In genomic region chr6:36980129-36980528, GRCh38 we compare ENCODE assay signal across 18 cellular contexts. TPM values are rescaled to one million over a fixed set of nuclear protein-coding genes. Genes with fewer than 3 reads are reported as not detected.
A peak's percentile ranks its signal among the peaks of the same experiment; 100 is the strongest.
DNase-seq lines count a peak whose midpoint lies in the region; ATAC-seq and TF ChIP-seq lines count a peak whose summit lies in the region.
"Had no signal": no experiment of that assay in that cellular context is flagged by ENCODE, and none has a peak within 500 bp of the region (broad histone marks: within the 10 kb centered on the region; RNA-seq: fewer than 3 reads in every experiment).

No MANE protein-coding gene starts in this region.

- H3K4me1 ChIP-seq in Caco-2 (peaks cover 6% of the 10 kb centered on the region; the same call in 1 of the 2 replicates), prostate gland (replicated peaks) (peaks cover 7% of the 10 kb centered on the region)

- H3K27me3 Mint-ChIP-seq in Caco-2 (ENCODE audit: insufficient read depth, unreplicated experiment), result no peaks in the 10 kb centered on the region
- no peaks in the 10 kb centered on the region for H3K27me3 Mint-ChIP-seq in effector memory CD8-positive, alpha-beta T cell

- no peaks in the 10 kb centered on the region for H3K4me1 Mint-ChIP-seq in Caco-2 (ENCODE audit: low read depth, unreplicated experiment)
- peaks cover 24 to 25% of the 10 kb centered on the region in 2 donors for H3K4me1 Mint-ChIP-seq in effector memory CD8-positive, alpha-beta T cell (ENCODE audit: low read depth in 2 of 2)

- ATAC-seq in effector memory CD8-positive, alpha-beta T cell (replicated peaks), result no peak
- ATAC-seq in GM21723 (IDR thresholded peaks at IDR 0.05; ENCODE audit: unreplicated experiment), result no peak
- ATAC-seq in GM18511 (IDR thresholded peaks at IDR 0.05; ENCODE audit: unreplicated experiment), result no peak

- no peaks in the 10 kb centered on the region for H3K9me3 Mint-ChIP-seq in Caco-2 (ENCODE audit: unreplicated experiment)
- no peaks in the 10 kb centered on the region for H3K9me3 Mint-ChIP-seq in effector memory CD8-positive, alpha-beta T cell

- H3K9me3 ChIP-seq in Caco-2 (no peaks in the 10 kb centered on the region), prostate gland (no peaks in the 10 kb centered on the region)
- H3K9me3 ChIP-seq: ascending aorta, HAP-1, right lobe of liver had no signal

- POLR2A ChIA-PET in Caco-2 (lab: Charles Lee), result no interaction called here

- intact Hi-C loops in Caco-2 (cut with micrococcal nuclease; ENCODE audit: unreplicated experiment), result no loop called here
- intact Hi-C loops in prostate gland (cut with DNase I), result no loop called here

- WGBS in prostate gland, result 49% methylated on average over 6 of the region's 6 CpGs

- peak; percentile 46 for DNase-seq in NCI-H2171 treated with DMSO at 0.1 percent for 48 hours (lab: John Stamatoyannopoulos, UW)
- DNase-seq in NCI-H2171 (lab: John Stamatoyannopoulos, UW), result no peak
- no peak for DNase-seq in Caco-2
- no peak for DNase-seq in effector memory CD8-positive, alpha-beta T cell
- DNase-seq in prostate gland (ENCODE audit: low spot score), result no peak
- no peak for DNase-seq in NAMALWA (ENCODE audit: low spot score)
- DNase-seq: effector CD8-positive, alpha-beta T cell; immature natural killer cell; Karpas-422; NCI-H82; right lobe of liver; SHP77 had no signal

- H3K27ac ChIP-seq in prostate gland, result peak overlapping the region; percentile 35 to 60
- H3K27ac ChIP-seq: ascending aorta, right lobe of liver had no signal

- peak overlapping the region; percentile 5 for H3K27ac Mint-ChIP-seq in Caco-2 (ENCODE audit: unreplicated experiment)
- H3K27ac Mint-ChIP-seq in effector memory CD8-positive, alpha-beta T cell, result peak overlapping the region; percentile 29 to 38

- CTCF ChIA-PET in Caco-2 (lab: Charles Lee), result no interaction called here

- BruUV-seq in Caco-2 (replicated peaks; lab: Mats Ljungman, UMichigan), result no TSS peak

- no peak overlapping the region for H3K4me3 ChIP-seq in Caco-2 (ENCODE audit: low read depth, low read length)
- H3K4me3 ChIP-seq in prostate gland, result no peak overlapping the region
- H3K4me3 ChIP-seq: ascending aorta, HAP-1, right lobe of liver had no signal

- H3K27me3 ChIP-seq in Caco-2 (replicated peaks; ENCODE audit: control insufficient read depth, insufficient read depth, low read length), result no peaks in the 10 kb centered on the region
- no peaks in the 10 kb centered on the region for H3K27me3 ChIP-seq in prostate gland (replicated peaks; ENCODE audit: insufficient read depth)
- H3K27me3 ChIP-seq: ascending aorta, right lobe of liver had no signal

- TF ChIP-seq CTCF in Caco-2 (IDR thresholded peaks at IDR 0.05; ENCODE audit: insufficient read depth in 1 of 2, low read depth in 1 of 2, low read length in 1 of 2, severe bottlenecking in 1 of 2, unreplicated experiment in 1 of 2) (no peak), prostate gland (IDR thresholded peaks at IDR 0.05) (no peak)

- no peak overlapping the region for H3K4me3 Mint-ChIP-seq in Caco-2 (ENCODE audit: unreplicated experiment)
- no peak overlapping the region for H3K4me3 Mint-ChIP-seq in effector memory CD8-positive, alpha-beta T cell
- H3K4me3 Mint-ChIP-seq: immature natural killer cell had no signal

- H3K36me3 ChIP-seq in Caco-2 (ENCODE audit: control insufficient read depth, insufficient read depth, low read length) (peaks cover 4% of the 10 kb centered on the region), prostate gland (peaks cover 17 to 32% of the 10 kb centered on the region in 2 donors)

- peaks cover 44% of the 10 kb centered on the region for H3K36me3 Mint-ChIP-seq in Caco-2 (ENCODE audit: insufficient read depth, unreplicated experiment)
- H3K36me3 Mint-ChIP-seq in effector memory CD8-positive, alpha-beta T cell (ENCODE audit: insufficient read depth), result peaks cover 60% of the 10 kb centered on the region

- no peak for TF ChIP-seq POLR2A in prostate gland (IDR thresholded peaks at IDR 0.05)

RNA-seq across cellular contexts. Expression of gene MTCH1, which starts 5.9 kb away (rescaled TPM):
- total RNA-seq in Caco-2 (2022), result 170 and 178 TPM in 2 replicates
- 100 to 1,000 TPM; 269 to 367 TPM for total RNA-seq in prostate gland

RNA-seq across cellular contexts. Expression of gene FGD2, which starts 25.3 kb away (rescaled TPM):
- total RNA-seq in Caco-2 (2022), result not detected in 2 replicates
- total RNA-seq in prostate gland, result 10 to 100 TPM in 1 of 2 donors, 1 to 10 TPM in 1; 3.4 to 17.9 TPM
- total RNA-seq: A172, fibroblast of villous mesenchyme had no signal

RNA-seq across cellular contexts. Expression of gene PI16, which starts 25.6 kb away (rescaled TPM):
- not detected in 2 replicates for total RNA-seq in Caco-2 (2022)
- total RNA-seq in prostate gland, result 10 to 100 TPM in 1 of 2 donors, 1 to 10 TPM in 1; 7.9 to 18.0 TPM
